In genomic region chr7:47327698-47328391, GRCh38 we compare ENCODE assay signal across 8 cellular contexts.
DNase-seq lines count a peak whose midpoint lies in the region; ATAC-seq and TF ChIP-seq lines count a peak whose summit lies in the region.

No MANE protein-coding gene starts in this region.

- TF ChIP-seq CTCF in endothelial cell (IDR thresholded peaks at IDR 0.05; ENCODE audit: unreplicated experiment) (no peak), lung (IDR thresholded peaks at IDR 0.05; ENCODE audit: control extremely low read depth, extremely low read depth) (no peak), tibial nerve (IDR thresholded peaks at IDR 0.05) (no peak)

- peak overlapping the region; percentile 75 to 84 for H3K27ac ChIP-seq in lung (ENCODE audit: low read depth in 1 of 2, low read length in 1 of 2)
- H3K27ac ChIP-seq in tibial nerve: peak overlapping the region; percentile 81 to 96 (median 90)

- H3K4me3 ChIP-seq in lung (peak overlapping the region; percentile 10), tibial nerve (peak overlapping the region; percentile 26 to 52 (median 32))

- H3K9me3 ChIP-seq in lung (ENCODE audit: control insufficient read depth in 2 of 2, insufficient read depth in 1 of 2, low read length in 1 of 2): no peaks in the 10 kb centered on the region
- no peaks in the 10 kb centered on the region for H3K9me3 ChIP-seq in tibial nerve

- peak in 1 of 2 donors; percentile 31 for TF ChIP-seq POLR2A in tibial nerve (IDR thresholded peaks at IDR 0.05)

- peak; percentile 33 for ATAC-seq in stimulated activated naive CD8-positive, alpha-beta T cell treated with anti-CD3 and anti-CD28 coated beads, Interleukin-15, amount 100 ng/mL, for 72 hours
- ATAC-seq in stimulated activated naive CD8-positive, alpha-beta T cell treated with anti-CD3 and anti-CD28 coated beads, Interleukin-15, Interleukin-2, amounts not matched to agents 100 U/mL and 50 U/mL, for 24 hours: no peak
- ATAC-seq in lung (ENCODE audit: insufficient read depth, low FRiP score) (peak; percentile 80), GM18520 (IDR thresholded peaks at IDR 0.05; ENCODE audit: unreplicated experiment) (no peak)
- ATAC-seq in activated CD8-positive, alpha-beta T cell treated with anti-CD3 and anti-CD28 coated beads, Interleukin-2, amount 10 ng/mL, durations not matched to agents 7 days and 5 days: no peak

- no peaks in the 10 kb centered on the region for H3K4me1 Mint-ChIP-seq in stimulated activated naive CD8-positive, alpha-beta T cell treated with anti-CD3 and anti-CD28 coated beads, Interleukin-15, amount 100 ng/mL, for 72 hours
- peaks cover 29% of the 10 kb centered on the region for H3K4me1 Mint-ChIP-seq in endothelial cell (ENCODE audit: unreplicated experiment)
- H3K4me1 Mint-ChIP-seq in activated CD8-positive, alpha-beta T cell treated with anti-CD3 and anti-CD28 coated beads, Interleukin-2, amount 10 ng/mL, durations not matched to agents 7 days and 5 days (ENCODE audit: low read depth): no peaks in the 10 kb centered on the region

- no peak for DNase-seq in stimulated activated naive CD8-positive, alpha-beta T cell treated with anti-CD3 and anti-CD28 coated beads, Interleukin-15, amount 100 ng/mL, for 72 hours
- no peak for DNase-seq in stimulated activated naive CD8-positive, alpha-beta T cell treated with anti-CD3 and anti-CD28 coated beads, Interleukin-15, Interleukin-2, amounts not matched to agents 100 U/mL and 50 U/mL, for 24 hours
- DNase-seq in endothelial cell (ENCODE audit: low spot score): peak; percentile 61
- peak; percentile 76 for DNase-seq in lung (ENCODE audit: low spot score)
- DNase-seq in tibial nerve (ENCODE audit: low spot score in 2 of 2): peak; percentile 63 to 79
- DNase-seq in activated CD8-positive, alpha-beta T cell treated with anti-CD3 and anti-CD28 coated beads, Interleukin-2, amount 10 ng/mL, durations not matched to agents 7 days and 5 days: no peak
- no peak for DNase-seq in stimulated activated CD8-positive, alpha-beta memory T cell treated with anti-CD3 and anti-CD28 coated beads, Interleukin-4, amount 100 ng/mL, for 48 hours

- no peaks in the 10 kb centered on the region for H3K9me3 Mint-ChIP-seq in stimulated activated naive CD8-positive, alpha-beta T cell treated with anti-CD3 and anti-CD28 coated beads, Interleukin-15, amount 100 ng/mL, for 72 hours
- H3K9me3 Mint-ChIP-seq in endothelial cell (ENCODE audit: unreplicated experiment): no peaks in the 10 kb centered on the region
- H3K9me3 Mint-ChIP-seq in activated CD8-positive, alpha-beta T cell treated with anti-CD3 and anti-CD28 coated beads, Interleukin-2, amount 10 ng/mL, durations not matched to agents 7 days and 5 days (ENCODE audit: insufficient read depth): no peaks in the 10 kb centered on the region

- POLR2A ChIA-PET in activated CD8-positive, alpha-beta T cell treated with anti-CD3 and anti-CD28 coated beads, Interleukin-2, amount 10 ng/mL, durations not matched to agents 7 days and 5 days (lab: Charles Lee): no interaction called here

- H3K27ac Mint-ChIP-seq in stimulated activated naive CD8-positive, alpha-beta T cell treated with anti-CD3 and anti-CD28 coated beads, Interleukin-15, amount 100 ng/mL, for 72 hours: no peak overlapping the region
- peak overlapping the region; percentile 81 for H3K27ac Mint-ChIP-seq in endothelial cell (ENCODE audit: unreplicated experiment)
- no peak overlapping the region for H3K27ac Mint-ChIP-seq in activated CD8-positive, alpha-beta T cell treated with anti-CD3 and anti-CD28 coated beads, Interleukin-2, amount 10 ng/mL, durations not matched to agents 7 days and 5 days

- H3K4me3 Mint-ChIP-seq in stimulated activated naive CD8-positive, alpha-beta T cell treated with anti-CD3 and anti-CD28 coated beads, Interleukin-15, amount 100 ng/mL, for 72 hours: no peak overlapping the region
- H3K4me3 Mint-ChIP-seq in endothelial cell (ENCODE audit: unreplicated experiment): peak overlapping the region; percentile 76
- no peak overlapping the region for H3K4me3 Mint-ChIP-seq in activated CD8-positive, alpha-beta T cell treated with anti-CD3 and anti-CD28 coated beads, Interleukin-2, amount 10 ng/mL, durations not matched to agents 7 days and 5 days

- TF ChIP-seq EP300 in tibial nerve (IDR thresholded peaks at IDR 0.05): peak; percentile 56 to 92

- CTCF ChIA-PET in activated CD8-positive, alpha-beta T cell treated with anti-CD3 and anti-CD28 coated beads, Interleukin-2, amount 10 ng/mL, durations not matched to agents 7 days and 5 days (lab: Charles Lee): no interaction called here

- H3K36me3 ChIP-seq in lung (ENCODE audit: control insufficient read depth in 2 of 2, insufficient read depth in 2 of 2, low read length in 2 of 2) (peaks cover 0 to 7% of the 10 kb centered on the region in 2 donors), tibial nerve (no peaks in the 10 kb centered on the region)

- 30 to 68% methylated on average over 21 to 24 of the region's 24 CpGs for WGBS in lung, 2 donors
- WGBS in tibial nerve, 2 donors: 14% methylated on average over 15 to 22 of the region's 24 CpGs

- H3K4me1 ChIP-seq in lung (ENCODE audit: control insufficient read depth in 2 of 2, insufficient read depth in 2 of 2, low read length in 2 of 2): peaks cover 0 to 28% of the 10 kb centered on the region in 2 donors
- peaks cover 6 to 93% (median 55%) of the 10 kb centered on the region in 4 donors for H3K4me1 ChIP-seq in tibial nerve

- peaks cover 30% of the 10 kb centered on the region for H3K27me3 Mint-ChIP-seq in stimulated activated naive CD8-positive, alpha-beta T cell treated with anti-CD3 and anti-CD28 coated beads, Interleukin-15, amount 100 ng/mL, for 72 hours
- H3K27me3 Mint-ChIP-seq in endothelial cell (ENCODE audit: unreplicated experiment): peaks cover 12% of the 10 kb centered on the region
- H3K27me3 Mint-ChIP-seq in activated CD8-positive, alpha-beta T cell treated with anti-CD3 and anti-CD28 coated beads, Interleukin-2, amount 10 ng/mL, durations not matched to agents 7 days and 5 days (ENCODE audit: low read depth): peaks cover 2% of the 10 kb centered on the region

- peaks cover 6% of the 10 kb centered on the region for H3K36me3 Mint-ChIP-seq in endothelial cell (ENCODE audit: low read depth, unreplicated experiment)
- H3K36me3 Mint-ChIP-seq in activated CD8-positive, alpha-beta T cell treated with anti-CD3 and anti-CD28 coated beads, Interleukin-2, amount 10 ng/mL, durations not matched to agents 7 days and 5 days (ENCODE audit: low read depth): no peaks in the 10 kb centered on the region

- H3K27me3 ChIP-seq in lung (ENCODE audit: control insufficient read depth, insufficient read depth): no peaks in the 10 kb centered on the region
- H3K27me3 ChIP-seq in tibial nerve: no peaks in the 10 kb centered on the region

Comparison
In these comparisons a context has a peak if more than half of its experiments do, and no peak if none do; other contexts are left out.
1. ATAC-seq: peak in stimulated activated naive CD8-positive, alpha-beta T cell treated with anti-CD3 and anti-CD28 coated beads, Interleukin-15, amount 100 ng/mL, for 72 hours (single experiment) and lung (single experiment); none in stimulated activated naive CD8-positive, alpha-beta T cell treated with anti-CD3 and anti-CD28 coated beads, Interleukin-15, Interleukin-2, amounts not matched to agents 100 U/mL and 50 U/mL, for 24 hours (single experiment), GM18520 (single experiment) and activated CD8-positive, alpha-beta T cell treated with anti-CD3 and anti-CD28 coated beads, Interleukin-2, amount 10 ng/mL, durations not matched to agents 7 days and 5 days (single experiment).
2. DNase-seq: peak in endothelial cell (single experiment), lung (single experiment) and tibial nerve (2 of 2); none in stimulated activated naive CD8-positive, alpha-beta T cell treated with anti-CD3 and anti-CD28 coated beads, Interleukin-15, amount 100 ng/mL, for 72 hours (0 of 2), stimulated activated naive CD8-positive, alpha-beta T cell treated with anti-CD3 and anti-CD28 coated beads, Interleukin-15, Interleukin-2, amounts not matched to agents 100 U/mL and 50 U/mL, for 24 hours (single experiment), activated CD8-positive, alpha-beta T cell treated with anti-CD3 and anti-CD28 coated beads, Interleukin-2, amount 10 ng/mL, durations not matched to agents 7 days and 5 days (single experiment) and stimulated activated CD8-positive, alpha-beta memory T cell treated with anti-CD3 and anti-CD28 coated beads, Interleukin-4, amount 100 ng/mL, for 48 hours (single experiment).